Comparison of ENCODE assay signal across 1 cellular context in the genomic region with DNA sequence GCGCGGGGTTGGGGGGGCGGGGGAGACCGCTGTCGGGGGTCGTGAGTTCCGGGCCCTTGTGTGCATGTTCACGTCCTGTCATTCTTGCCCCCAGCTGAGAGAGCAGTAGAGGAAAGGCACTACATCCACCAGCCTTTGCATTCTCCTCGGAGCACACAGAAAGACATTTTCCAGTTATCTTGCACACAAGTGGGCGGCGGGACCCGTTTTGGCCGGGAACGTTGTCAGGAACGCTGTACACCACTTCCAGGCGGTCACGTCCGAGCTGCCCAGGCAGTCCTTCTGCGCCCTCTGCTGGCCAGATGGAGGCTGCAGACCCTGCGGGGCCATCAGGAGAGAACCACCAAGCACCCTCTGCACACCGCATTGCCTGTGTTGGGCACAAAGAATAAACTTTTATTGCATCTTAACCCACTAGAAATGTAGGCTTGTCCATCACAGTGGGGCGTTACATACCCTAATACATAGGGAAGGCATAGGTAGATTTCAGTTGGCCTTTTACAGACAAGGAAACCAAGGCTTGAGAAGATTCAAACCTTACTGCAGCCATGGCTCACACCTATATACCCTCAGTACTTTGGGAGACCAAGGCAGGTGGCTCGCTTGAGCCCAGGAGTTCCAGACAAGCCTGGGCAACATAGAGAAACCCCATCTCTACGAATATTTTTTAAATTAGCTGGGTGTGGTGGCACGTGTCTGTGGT.
TF ChIP-seq lines count a peak whose summit lies in the region.

No MANE protein-coding gene starts in this region.

TF ChIP-seq in GM23338, 12 proteins besides CTCF, POLR2A, EP300 and RAD21 (continued from another document):
- TF ChIP-seq, protein P1, sequence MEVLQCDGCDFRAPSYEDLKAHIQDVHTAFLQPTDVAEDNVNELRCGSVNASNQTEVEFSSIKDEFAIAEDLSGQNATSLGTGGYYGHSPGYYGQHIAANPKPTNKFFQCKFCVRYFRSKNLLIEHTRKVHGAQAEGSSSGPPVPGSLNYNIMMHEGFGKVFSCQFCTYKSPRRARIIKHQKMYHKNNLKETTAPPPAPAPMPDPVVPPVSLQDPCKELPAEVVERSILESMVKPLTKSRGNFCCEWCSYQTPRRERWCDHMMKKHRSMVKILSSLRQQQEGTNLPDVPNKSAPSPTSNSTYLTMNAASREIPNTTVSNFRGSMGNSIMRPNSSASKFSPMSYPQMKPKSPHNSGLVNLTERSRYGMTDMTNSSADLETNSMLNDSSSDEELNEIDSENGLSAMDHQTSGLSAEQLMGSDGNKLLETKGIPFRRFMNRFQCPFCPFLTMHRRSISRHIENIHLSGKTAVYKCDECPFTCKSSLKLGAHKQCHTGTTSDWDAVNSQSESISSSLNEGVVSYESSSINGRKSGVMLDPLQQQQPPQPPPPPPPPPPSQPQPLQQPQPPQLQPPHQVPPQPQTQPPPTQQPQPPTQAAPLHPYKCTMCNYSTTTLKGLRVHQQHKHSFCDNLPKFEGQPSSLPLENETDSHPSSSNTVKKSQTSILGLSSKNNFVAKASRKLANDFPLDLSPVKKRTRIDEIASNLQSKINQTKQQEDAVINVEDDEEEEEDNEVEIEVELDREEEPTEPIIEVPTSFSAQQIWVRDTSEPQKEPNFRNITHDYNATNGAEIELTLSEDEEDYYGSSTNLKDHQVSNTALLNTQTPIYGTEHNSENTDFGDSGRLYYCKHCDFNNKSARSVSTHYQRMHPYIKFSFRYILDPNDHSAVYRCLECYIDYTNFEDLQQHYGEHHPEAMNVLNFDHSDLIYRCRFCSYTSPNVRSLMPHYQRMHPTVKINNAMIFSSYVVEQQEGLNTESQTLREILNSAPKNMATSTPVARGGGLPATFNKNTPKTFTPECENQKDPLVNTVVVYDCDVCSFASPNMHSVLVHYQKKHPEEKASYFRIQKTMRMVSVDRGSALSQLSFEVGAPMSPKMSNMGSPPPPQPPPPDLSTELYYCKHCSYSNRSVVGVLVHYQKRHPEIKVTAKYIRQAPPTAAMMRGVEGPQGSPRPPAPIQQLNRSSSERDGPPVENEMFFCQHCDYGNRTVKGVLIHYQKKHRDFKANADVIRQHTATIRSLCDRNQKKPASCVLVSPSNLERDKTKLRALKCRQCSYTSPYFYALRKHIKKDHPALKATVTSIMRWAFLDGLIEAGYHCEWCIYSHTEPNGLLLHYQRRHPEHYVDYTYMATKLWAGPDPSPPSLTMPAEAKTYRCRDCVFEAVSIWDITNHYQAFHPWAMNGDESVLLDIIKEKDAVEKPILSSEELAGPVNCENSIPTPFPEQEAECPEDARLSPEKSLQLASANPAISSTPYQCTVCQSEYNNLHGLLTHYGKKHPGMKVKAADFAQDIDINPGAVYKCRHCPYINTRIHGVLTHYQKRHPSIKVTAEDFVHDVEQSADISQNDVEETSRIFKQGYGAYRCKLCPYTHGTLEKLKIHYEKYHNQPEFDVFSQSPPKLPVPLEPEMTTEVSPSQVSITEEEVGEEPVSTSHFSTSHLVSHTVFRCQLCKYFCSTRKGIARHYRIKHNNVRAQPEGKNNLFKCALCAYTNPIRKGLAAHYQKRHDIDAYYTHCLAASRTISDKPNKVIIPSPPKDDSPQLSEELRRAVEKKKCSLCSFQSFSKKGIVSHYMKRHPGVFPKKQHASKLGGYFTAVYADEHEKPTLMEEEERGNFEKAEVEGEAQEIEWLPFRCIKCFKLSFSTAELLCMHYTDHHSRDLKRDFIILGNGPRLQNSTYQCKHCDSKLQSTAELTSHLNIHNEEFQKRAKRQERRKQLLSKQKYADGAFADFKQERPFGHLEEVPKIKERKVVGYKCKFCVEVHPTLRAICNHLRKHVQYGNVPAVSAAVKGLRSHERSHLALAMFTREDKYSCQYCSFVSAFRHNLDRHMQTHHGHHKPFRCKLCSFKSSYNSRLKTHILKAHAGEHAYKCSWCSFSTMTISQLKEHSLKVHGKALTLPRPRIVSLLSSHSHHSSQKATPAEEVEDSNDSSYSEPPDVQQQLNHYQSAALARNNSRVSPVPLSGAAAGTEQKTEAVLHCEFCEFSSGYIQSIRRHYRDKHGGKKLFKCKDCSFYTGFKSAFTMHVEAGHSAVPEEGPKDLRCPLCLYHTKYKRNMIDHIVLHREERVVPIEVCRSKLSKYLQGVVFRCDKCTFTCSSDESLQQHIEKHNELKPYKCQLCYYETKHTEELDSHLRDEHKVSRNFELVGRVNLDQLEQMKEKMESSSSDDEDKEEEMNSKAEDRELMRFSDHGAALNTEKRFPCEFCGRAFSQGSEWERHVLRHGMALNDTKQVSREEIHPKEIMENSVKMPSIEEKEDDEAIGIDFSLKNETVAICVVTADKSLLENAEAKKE (CRISPR knock-in tag; IDR thresholded peaks at IDR 0.05) = no peak
- TF ChIP-seq JUNB (IDR thresholded peaks at IDR 0.05; ENCODE audit: unreplicated experiment) = no peak
- TF ChIP-seq STAT1 (IDR thresholded peaks at IDR 0.05; ENCODE audit: unreplicated experiment) = no peak
- no peak for TF ChIP-seq EZH2phosphoT487 (IDR thresholded peaks at IDR 0.05; ENCODE audit: unreplicated experiment)
- no peak for TF ChIP-seq ZNF114 (CRISPR knock-in tag; IDR thresholded peaks at IDR 0.05)
- TF ChIP-seq ZNF331 (CRISPR knock-in tag; IDR thresholded peaks at IDR 0.05; ENCODE audit: low read depth) = no peak
- TF ChIP-seq CREB1 (CRISPR knock-in tag; IDR thresholded peaks at IDR 0.05; ENCODE audit: low read depth) = no peak
- TF ChIP-seq NANOG (IDR thresholded peaks at IDR 0.05; ENCODE audit: borderline replicate concordance) = no peak
- no peak for TF ChIP-seq REST (IDR thresholded peaks at IDR 0.05; ENCODE audit: unreplicated experiment)
- no peak for TF ChIP-seq POLR2AphosphoS5 (IDR thresholded peaks at IDR 0.05; ENCODE audit: low read depth)
- TF ChIP-seq, protein P2, sequence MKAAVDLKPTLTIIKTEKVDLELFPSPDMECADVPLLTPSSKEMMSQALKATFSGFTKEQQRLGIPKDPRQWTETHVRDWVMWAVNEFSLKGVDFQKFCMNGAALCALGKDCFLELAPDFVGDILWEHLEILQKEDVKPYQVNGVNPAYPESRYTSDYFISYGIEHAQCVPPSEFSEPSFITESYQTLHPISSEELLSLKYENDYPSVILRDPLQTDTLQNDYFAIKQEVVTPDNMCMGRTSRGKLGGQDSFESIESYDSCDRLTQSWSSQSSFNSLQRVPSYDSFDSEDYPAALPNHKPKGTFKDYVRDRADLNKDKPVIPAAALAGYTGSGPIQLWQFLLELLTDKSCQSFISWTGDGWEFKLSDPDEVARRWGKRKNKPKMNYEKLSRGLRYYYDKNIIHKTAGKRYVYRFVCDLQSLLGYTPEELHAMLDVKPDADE (IDR thresholded peaks at IDR 0.05) = no peak
